ENCODE assay signal across 22 cellular contexts in genomic region chr3:41320953-41321641, GRCh38.
"Had no signal": no experiment of that assay in that cellular context is flagged by ENCODE, and none has a peak within 500 bp of the region (broad histone marks: within the 10 kb centered on the region; RNA-seq: fewer than 3 reads in every experiment).

No MANE protein-coding gene starts in this region.

- FAIRE-seq: colon, endothelial cell of umbilical vein, keratinocyte had no signal

- H3K4me2 ChIP-seq: hepatocyte had no signal

- H3K27ac ChIP-seq: foreskin keratinocyte, hepatocyte, neutrophil, stomach, thoracic aorta, transverse colon had no signal

- H2AFZ ChIP-seq: hepatocyte had no signal

- H3K36me3 ChIP-seq: neutrophil, stomach, thoracic aorta, transverse colon had no signal

- H3K9me3 ChIP-seq: neutrophil, stomach, thoracic aorta, transverse colon had no signal

- H3K27ac Mint-ChIP-seq: dendritic cell treated with granulocyte-macrophage colony-stimulating factor and Interleukin-4, amounts not matched to agents 40 ng/mL and 50 ng/mL, for 4 days; immature natural killer cell; naive thymus-derived CD4-positive, alpha-beta T cell; nephron progenitor cell had no signal

- ATAC-seq: foreskin keratinocyte; naive thymus-derived CD4-positive, alpha-beta T cell; sciatic nerve had no signal

- H3K9me3 Mint-ChIP-seq: dendritic cell treated with granulocyte-macrophage colony-stimulating factor and Interleukin-4, amounts not matched to agents 40 ng/mL and 50 ng/mL, for 4 days; immature natural killer cell; naive thymus-derived CD4-positive, alpha-beta T cell; nephron progenitor cell had no signal

- H3K4me1 Mint-ChIP-seq: immature natural killer cell; naive thymus-derived CD4-positive, alpha-beta T cell had no signal

- H3K4me3 ChIP-seq: hepatocyte, stomach, thoracic aorta, transverse colon had no signal

- H3K27me3 Mint-ChIP-seq: dendritic cell treated with granulocyte-macrophage colony-stimulating factor and Interleukin-4, amounts not matched to agents 40 ng/mL and 50 ng/mL, for 4 days; naive thymus-derived CD4-positive, alpha-beta T cell had no signal

- H3K79me2 ChIP-seq: hepatocyte had no signal

- H3K4me1 ChIP-seq: foreskin keratinocyte, stomach, transverse colon had no signal

- H3K27me3 ChIP-seq: foreskin keratinocyte, hepatocyte, neutrophil, stomach, transverse colon had no signal

- H3K4me3 Mint-ChIP-seq: dendritic cell treated with granulocyte-macrophage colony-stimulating factor and Interleukin-4, amounts not matched to agents 40 ng/mL and 50 ng/mL, for 4 days; immature natural killer cell; naive thymus-derived CD4-positive, alpha-beta T cell; nephron progenitor cell had no signal

- DNase-seq: cerebellar nuclear complex; erythroblast; foreskin keratinocyte; head of caudate nucleus; immature natural killer cell; naive thymus-derived CD4-positive, alpha-beta T cell; nephron progenitor cell; posterior cingulate gyrus; stimulated activated CD4-positive, alpha-beta T cell treated with anti-CD3 and anti-CD28 coated beads, Interleukin-2, amount 100 ng/mL, for 24 hours; stimulated activated CD4-positive, alpha-beta T cell treated with anti-CD3 and anti-CD28 coated beads, Interleukin-4, amount 100 ng/mL, for 4 hours; stimulated activated naive CD4-positive, alpha-beta T cell; stomach; substantia nigra; transverse colon had no signal
